Comparison of ENCODE assay signal across 8 cellular contexts in the genomic region with DNA sequence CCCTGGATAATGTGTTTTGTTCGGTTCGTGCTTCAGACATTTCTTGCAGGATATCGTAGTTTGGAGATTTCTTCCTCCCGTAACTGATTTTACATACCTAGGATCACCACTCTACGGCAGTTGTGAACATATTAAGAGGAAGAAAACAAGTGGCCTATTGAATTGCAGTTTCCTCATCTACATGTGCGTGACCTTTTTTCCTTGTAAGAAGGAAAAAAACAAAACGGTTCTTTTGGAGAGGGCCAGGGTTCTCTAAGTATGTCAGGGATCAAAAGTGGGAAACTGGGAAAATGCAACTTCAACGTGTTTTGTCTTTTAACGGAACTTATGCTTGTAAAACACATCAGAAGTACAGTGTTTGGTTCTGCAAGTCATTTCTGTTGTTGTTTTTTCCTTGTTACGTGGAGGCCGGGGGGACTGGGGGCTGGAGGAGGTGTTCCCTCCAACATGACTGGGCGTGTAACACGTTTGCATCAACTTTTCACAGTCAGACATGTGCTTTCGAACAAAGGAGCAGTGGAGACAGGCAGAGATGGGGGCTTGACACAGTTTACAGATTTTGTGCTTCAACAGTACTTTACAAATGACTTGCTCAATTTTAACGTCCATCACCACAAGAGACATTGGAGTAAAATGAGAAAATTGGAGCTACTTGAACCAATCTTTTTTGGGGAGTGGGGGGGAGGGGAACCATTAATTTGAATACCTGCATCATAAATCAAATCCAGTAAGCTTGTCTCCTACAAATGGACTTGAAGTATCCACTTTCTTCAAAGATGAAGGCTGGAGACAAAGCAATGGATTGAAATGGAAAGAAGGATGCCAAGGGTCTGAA. TPM values are rescaled to one million over a fixed set of nuclear protein-coding genes. Genes with fewer than 3 reads are reported as not detected.
DNase-seq lines count a peak whose midpoint lies in the region; ATAC-seq and TF ChIP-seq lines count a peak whose summit lies in the region.

No MANE protein-coding gene starts in this region.

- CTCF ChIA-PET in mammary epithelial cell (lab: Charles Lee; ENCODE audit: low non-redundant PET): no interaction called here

- peak; percentile 56 for DNase-seq in SIG-M5 treated with dmso at 0.1 percent for 504 hours (lab: John Stamatoyannopoulos, UW; ENCODE audit: unreplicated experiment)
- DNase-seq in SIG-M5 (lab: John Stamatoyannopoulos, UW): no peak
- peak; percentile 50 for DNase-seq in mammary epithelial cell
- no peak for DNase-seq in right lobe of liver
- DNase-seq in stimulated activated effector memory CD8-positive, alpha-beta T cell treated with anti-CD3 and anti-CD28 coated beads, Interleukin-12 subunit alpha, Interleukin-12 subunit beta, amount 100 ng/mL, for 72 hours (ENCODE audit: low spot score in 2 of 2): peak; percentile 37 to 83
- DNase-seq in RPMI8226: no peak
- no peak for DNase-seq in mucosa of gallbladder (ENCODE audit: low spot score)

- peak overlapping the region; percentile 97 for H3K27ac ChIP-seq in SU-DHL-6 (ENCODE audit: low read depth, low read length)
- peak overlapping the region; percentile 87 for H3K27ac ChIP-seq in mammary epithelial cell (ENCODE audit: insufficient read depth, low read depth, low read length)
- H3K27ac ChIP-seq in right lobe of liver: peak overlapping the region; percentile 100

- in situ Hi-C loops in mammary epithelial cell (cut with MboI; ENCODE audit: low sequenced_read_pairs in 2 of 2): no loop called here

- peak overlapping the region; percentile 95 for H3K4me3 Mint-ChIP-seq in stimulated activated effector memory CD8-positive, alpha-beta T cell treated with anti-CD3 and anti-CD28 coated beads, Interleukin-12 subunit alpha, Interleukin-12 subunit beta, amount 100 ng/mL, for 72 hours

- H3K36me3 Mint-ChIP-seq in stimulated activated effector memory CD8-positive, alpha-beta T cell treated with anti-CD3 and anti-CD28 coated beads, Interleukin-12 subunit alpha, Interleukin-12 subunit beta, amount 100 ng/mL, for 72 hours: peaks cover 80% of the 10 kb centered on the region

- no peaks in the 10 kb centered on the region for H3K9me3 ChIP-seq in SU-DHL-6 (ENCODE audit: insufficient read depth, low read length)
- H3K9me3 ChIP-seq in mammary epithelial cell (replicated peaks; ENCODE audit: insufficient read depth, low read length): no peaks in the 10 kb centered on the region
- no peaks in the 10 kb centered on the region for H3K9me3 ChIP-seq in right lobe of liver

- H3K27ac Mint-ChIP-seq in stimulated activated effector memory CD8-positive, alpha-beta T cell treated with anti-CD3 and anti-CD28 coated beads, Interleukin-12 subunit alpha, Interleukin-12 subunit beta, amount 100 ng/mL, for 72 hours: peak overlapping the region; percentile 100

- dilution Hi-C loops in mammary epithelial cell (cut with HindIII; ENCODE audit: low sequenced_read_pairs): no loop called here

- 6% methylated on average over 15 of the region's 15 CpGs for WGBS in mammary epithelial cell (ENCODE audit: low coverage, missing lambda C conversion rate)
- WGBS in right lobe of liver (ENCODE audit: insufficient coverage, low coverage, low lambda C conversion rate, missing lambda C conversion rate): 45% methylated on average over 15 of the region's 15 CpGs

- no peaks in the 10 kb centered on the region for H3K9me3 Mint-ChIP-seq in stimulated activated effector memory CD8-positive, alpha-beta T cell treated with anti-CD3 and anti-CD28 coated beads, Interleukin-12 subunit alpha, Interleukin-12 subunit beta, amount 100 ng/mL, for 72 hours

- H3K4me1 Mint-ChIP-seq in stimulated activated effector memory CD8-positive, alpha-beta T cell treated with anti-CD3 and anti-CD28 coated beads, Interleukin-12 subunit alpha, Interleukin-12 subunit beta, amount 100 ng/mL, for 72 hours: peaks cover 62% of the 10 kb centered on the region

- no TSS peak for BruUV-seq in mammary epithelial cell (replicated peaks; lab: Mats Ljungman, UMichigan)

- H3K9ac ChIP-seq in SU-DHL-6 (ENCODE audit: low read length) (peak overlapping the region; percentile 100), mammary epithelial cell (ENCODE audit: insufficient read depth, low read length) (peak overlapping the region; percentile 99)

- intact Hi-C loops in mammary epithelial cell (cut with micrococcal nuclease) (loop anchor here (5.0 kb wide), 2 partner anchors 247 to 362 kb away; partner anchors contain the start of genes ARHGAP35, FKRP and STRN4), right lobe of liver (cut with DNase I) (no loop called here)

- H3K79me2 ChIP-seq in SU-DHL-6 (ENCODE audit: insufficient read depth, low read length) (peaks cover 71% of the 10 kb centered on the region), mammary epithelial cell (ENCODE audit: insufficient read depth, low read length) (peaks cover 72% of the 10 kb centered on the region)

- no peaks in the 10 kb centered on the region for H3K27me3 ChIP-seq in SU-DHL-6 (ENCODE audit: low read length)
- no peaks in the 10 kb centered on the region for H3K27me3 ChIP-seq in mammary epithelial cell (ENCODE audit: insufficient read depth, low read length)
- no peaks in the 10 kb centered on the region for H3K27me3 ChIP-seq in right lobe of liver

- H3K4me1 ChIP-seq in mammary epithelial cell (ENCODE audit: insufficient read depth, low read length) (peaks cover 38% of the 10 kb centered on the region), right lobe of liver (peaks cover 0 to 49% (median 10%) of the 10 kb centered on the region in 4 donors)

- H2AFZ ChIP-seq in SU-DHL-6 (ENCODE audit: low read depth, low read length, severe bottlenecking) (no peak overlapping the region), mammary epithelial cell (ENCODE audit: low read depth, low read length) (no peak overlapping the region)

- peaks cover 60% of the 10 kb centered on the region for H3F3A ChIP-seq in SU-DHL-6 (ENCODE audit: insufficient read depth)

- no peaks in the 10 kb centered on the region for H4K20me1 ChIP-seq in SU-DHL-6 (ENCODE audit: low read depth, low read length)
- H4K20me1 ChIP-seq in mammary epithelial cell (ENCODE audit: insufficient read depth, low read length): no peaks in the 10 kb centered on the region

- ATAC-seq in right lobe of liver: no peak
- ATAC-seq in stimulated activated effector memory CD8-positive, alpha-beta T cell treated with anti-CD3 and anti-CD28 coated beads, Interleukin-12 subunit alpha, Interleukin-12 subunit beta, amount 100 ng/mL, for 72 hours: peak; percentile 9

- H3K9me2 ChIP-seq in SU-DHL-6 (replicated peaks; ENCODE audit: insufficient read depth, low read length): no peaks in the 10 kb centered on the region

- TF ChIP-seq POLR2A in right lobe of liver (IDR thresholded peaks at IDR 0.05): no peak

- H3K4me2 ChIP-seq in SU-DHL-6 (ENCODE audit: low read depth, low read length, poor library complexity, severe bottlenecking): peak overlapping the region; percentile 85
- H3K4me2 ChIP-seq in mammary epithelial cell (ENCODE audit: insufficient read depth, low read depth, low read length): peak overlapping the region; percentile 95

- H3K4me3 ChIP-seq in SU-DHL-6 (ENCODE audit: insufficient read depth, low read length, poor library complexity, severe bottlenecking): peak overlapping the region; percentile 97
- H3K4me3 ChIP-seq in mammary epithelial cell (replicated peaks in 1 of 3; ENCODE audit: insufficient read depth in 1 of 3, low read depth in 2 of 3, low read length in 3 of 3): peak overlapping the region; percentile 55 to 96 (median 81)
- H3K4me3 ChIP-seq in right lobe of liver: peak overlapping the region; percentile 86 to 95 (median 90)

- H3K36me3 ChIP-seq in SU-DHL-6 (ENCODE audit: low read length): peaks cover 11% of the 10 kb centered on the region; the same call in 1 of the 2 replicates
- peaks cover 3% of the 10 kb centered on the region for H3K36me3 ChIP-seq in mammary epithelial cell (ENCODE audit: insufficient read depth, low read length)
- no peaks in the 10 kb centered on the region for H3K36me3 ChIP-seq in right lobe of liver

- TF ChIP-seq CTCF in SU-DHL-6 (IDR thresholded peaks at IDR 0.05; ENCODE audit: insufficient read depth, low read length, poor library complexity, severe bottlenecking) (no peak), mammary epithelial cell (conservative IDR thresholded peaks at IDR 0.05 in 1 of 2, IDR thresholded peaks at IDR 0.05 in 1 of 2; ENCODE audit: extremely low read depth in 1 of 2, insufficient read depth in 1 of 2, low read depth in 1 of 2, low read length in 2 of 2) (no peak), right lobe of liver (IDR thresholded peaks at IDR 0.05) (no peak)

RNA-seq across cellular contexts. Expression of gene ZC3H4, which starts 3.8 kb away (rescaled TPM):
- total RNA-seq in mammary epithelial cell (10 to 100 TPM; 13.8 to 57.8 TPM), right lobe of liver (10 to 100 TPM in 4 of 6 experiments, 1 to 10 TPM in 2; 8.3 to 19.1 (median 15.1) TPM), mucosa of gallbladder (45.1 TPM)
- polyA plus RNA-seq in mammary epithelial cell: 10.0 TPM
- polyA minus RNA-seq in mammary epithelial cell: 36.8 TPM

RNA-seq across cellular contexts. Expression of gene SAE1, which starts 20.9 kb away (rescaled TPM):
- total RNA-seq in mammary epithelial cell (100 to 1,000 TPM in 1 of 2 donors, 10 to 100 TPM in 1; 62.0 to 106 TPM), right lobe of liver (10 to 100 TPM; 18.8 to 33.2 (median 26.7) TPM), mucosa of gallbladder (57.4 TPM)
- polyA plus RNA-seq in mammary epithelial cell: 107 TPM
- 52.1 TPM for polyA minus RNA-seq in mammary epithelial cell

Comparison
In these comparisons a context has a peak if more than half of its experiments do, and no peak if none do; other contexts are left out.
1. DNase-seq: peak in SIG-M5 treated with dmso at 0.1 percent for 504 hours (single experiment), mammary epithelial cell (single experiment) and stimulated activated effector memory CD8-positive, alpha-beta T cell treated with anti-CD3 and anti-CD28 coated beads, Interleukin-12 subunit alpha, Interleukin-12 subunit beta, amount 100 ng/mL, for 72 hours (2 of 2); none in SIG-M5 (single experiment), right lobe of liver (0 of 3), RPMI8226 (single experiment) and mucosa of gallbladder (single experiment).
2. Peak in every context shown above with its lines, with median percentiles within 50 percentile points of each other: H3K27ac ChIP-seq and H3K4me3 ChIP-seq.